Comparison of ENCODE assay signal across 9 cellular contexts in genomic region chr15:64009241-64009640, GRCh38. TPM values are rescaled to one million over a fixed set of nuclear protein-coding genes. Genes with fewer than 3 reads are reported as not detected.
DNase-seq lines count a peak whose midpoint lies in the region; ATAC-seq and TF ChIP-seq lines count a peak whose summit lies in the region.
"Had no signal": no experiment of that assay in that cellular context is flagged by ENCODE, and none has a peak within 500 bp of the region (broad histone marks: within the 10 kb centered on the region; RNA-seq: fewer than 3 reads in every experiment).

No MANE protein-coding gene starts in this region.

- no peaks in the 10 kb centered on the region for H3K36me3 Mint-ChIP-seq in CD4-positive, CD25-positive, alpha-beta regulatory T cell
- H3K36me3 Mint-ChIP-seq in natural killer cell, result no peaks in the 10 kb centered on the region

- TF ChIP-seq CTCF in OCI-LY3 (IDR thresholded peaks at IDR 0.05; ENCODE audit: low read depth, low read length), result no peak
- no peak for TF ChIP-seq CTCF in natural killer cell (IDR thresholded peaks at IDR 0.05)

- no peak overlapping the region for H3K4me3 ChIP-seq in CD4-positive, CD25-positive, alpha-beta regulatory T cell (ENCODE audit: low read depth, low read length)
- H3K4me3 ChIP-seq in OCI-LY3 (ENCODE audit: low read length), result peak overlapping the region; percentile 45
- no peak overlapping the region for H3K4me3 ChIP-seq in effector memory CD4-positive, alpha-beta T cell (ENCODE audit: insufficient read depth, low read depth, low read length, poor library complexity, severe bottlenecking)

- H2AFZ ChIP-seq in OCI-LY3 (ENCODE audit: low read depth, low read length), result no peak overlapping the region

- DNase-seq in CD4-positive, CD25-positive, alpha-beta regulatory T cell, result peak in 1 of 3 donors; percentile 11
- DNase-seq in effector memory CD4-positive, alpha-beta T cell, result no peak
- no peak for DNase-seq in natural killer cell
- no peak for DNase-seq in germinal center (ENCODE audit: low spot score)
- no peak for DNase-seq in D341Med (ENCODE audit: low spot score)
- DNase-seq in AG08396 (ENCODE audit: low spot score), result no peak
- DNase-seq in left lobe of liver (ENCODE audit: low spot score), result no peak
- DNase-seq: NCI-H510A had no signal

- ATAC-seq in CD4-positive, CD25-positive, alpha-beta regulatory T cell (ENCODE audit: low read depth in 2 of 2), result no peak
- no peak for ATAC-seq in natural killer cell
- ATAC-seq in left lobe of liver, result no peak

- H3K9me3 Mint-ChIP-seq in CD4-positive, CD25-positive, alpha-beta regulatory T cell, result peaks cover 0 to 2% (median 0%) of the 10 kb centered on the region in 7 donors
- no peaks in the 10 kb centered on the region for H3K9me3 Mint-ChIP-seq in natural killer cell

- H3K79me2 ChIP-seq in OCI-LY3 (ENCODE audit: low read length), result peaks cover 2% of the 10 kb centered on the region; the same call in 1 of the 2 replicates

- H3K9me3 ChIP-seq in CD4-positive, CD25-positive, alpha-beta regulatory T cell (ENCODE audit: control insufficient read depth in 2 of 2, low read length in 2 of 2), result no peaks in the 10 kb centered on the region
- no peaks in the 10 kb centered on the region for H3K9me3 ChIP-seq in OCI-LY3 (ENCODE audit: insufficient read depth, low read length)
- no peaks in the 10 kb centered on the region for H3K9me3 ChIP-seq in effector memory CD4-positive, alpha-beta T cell (ENCODE audit: control insufficient read depth, low read length)

- H3K27me3 Mint-ChIP-seq in CD4-positive, CD25-positive, alpha-beta regulatory T cell, result no peaks in the 10 kb centered on the region
- no peaks in the 10 kb centered on the region for H3K27me3 Mint-ChIP-seq in natural killer cell (ENCODE audit: low read depth in 2 of 2)

- no peaks in the 10 kb centered on the region for H4K20me1 ChIP-seq in OCI-LY3 (ENCODE audit: insufficient read depth, low read length)

- H3K9ac ChIP-seq in OCI-LY3 (ENCODE audit: low read length), result peak overlapping the region; percentile 67

- peak overlapping the region in 2 of 4 donors; percentile 46 to 61 for H3K4me3 Mint-ChIP-seq in CD4-positive, CD25-positive, alpha-beta regulatory T cell
- peak overlapping the region; percentile 78 for H3K4me3 Mint-ChIP-seq in natural killer cell

- H3K36me3 ChIP-seq in CD4-positive, CD25-positive, alpha-beta regulatory T cell (ENCODE audit: control insufficient read depth, insufficient read depth, low read length), result no peaks in the 10 kb centered on the region
- peaks cover 3% of the 10 kb centered on the region for H3K36me3 ChIP-seq in OCI-LY3 (replicated peaks; ENCODE audit: low read depth, low read length)
- no peaks in the 10 kb centered on the region for H3K36me3 ChIP-seq in effector memory CD4-positive, alpha-beta T cell (ENCODE audit: control insufficient read depth, insufficient read depth, low read length)

- H3K27me3 ChIP-seq in CD4-positive, CD25-positive, alpha-beta regulatory T cell (ENCODE audit: control insufficient read depth, insufficient read depth, low read length), result no peaks in the 10 kb centered on the region
- H3K27me3 ChIP-seq in OCI-LY3 (ENCODE audit: low read depth, low read length), result no peaks in the 10 kb centered on the region
- H3K27me3 ChIP-seq in effector memory CD4-positive, alpha-beta T cell (replicated peaks; ENCODE audit: control insufficient read depth, insufficient read depth, low read length, poor library complexity, severe bottlenecking), result no peaks in the 10 kb centered on the region

- H3K27ac ChIP-seq in CD4-positive, CD25-positive, alpha-beta regulatory T cell (ENCODE audit: insufficient read depth, low read length, poor library complexity, severe bottlenecking), result peak overlapping the region; percentile 28
- H3K27ac ChIP-seq in OCI-LY3 (ENCODE audit: low read length), result peak overlapping the region; percentile 96
- H3K27ac ChIP-seq in effector memory CD4-positive, alpha-beta T cell (ENCODE audit: insufficient read depth, low read length, poor library complexity, severe bottlenecking), result peak overlapping the region; percentile 51

- peaks cover 25% of the 10 kb centered on the region for H3K4me1 ChIP-seq in CD4-positive, CD25-positive, alpha-beta regulatory T cell (ENCODE audit: control insufficient read depth, insufficient read depth, low read length, poor library complexity, severe bottlenecking)
- H3K4me1 ChIP-seq in OCI-LY3 (ENCODE audit: low read length), result peaks cover 59% of the 10 kb centered on the region
- peaks cover 24% of the 10 kb centered on the region for H3K4me1 ChIP-seq in effector memory CD4-positive, alpha-beta T cell (ENCODE audit: control insufficient read depth, insufficient read depth, low read length, poor library complexity, severe bottlenecking)

- H3K27ac Mint-ChIP-seq in CD4-positive, CD25-positive, alpha-beta regulatory T cell, result peak overlapping the region; percentile 83 to 100 (median 94)
- peak overlapping the region; percentile 96 to 98 for H3K27ac Mint-ChIP-seq in natural killer cell

- peak overlapping the region; percentile 87 for H3K4me2 ChIP-seq in OCI-LY3 (ENCODE audit: low read length)

- intact Hi-C loops in natural killer cell (cut with micrococcal nuclease), result loop anchor here (1.0 to 5.0 kb wide), 3 partner anchors 37 to 117 kb away; no protein-coding TSS in a partner anchor

- peaks cover 6 to 29% (median 23%) of the 10 kb centered on the region in 4 donors for H3K4me1 Mint-ChIP-seq in CD4-positive, CD25-positive, alpha-beta regulatory T cell
- H3K4me1 Mint-ChIP-seq in natural killer cell, result peaks cover 40 to 41% of the 10 kb centered on the region in 2 donors

RNA-seq across cellular contexts. Expression of gene DAPK2, which starts 37.0 kb away (rescaled TPM):
- 0.72 TPM for total RNA-seq in CD4-positive, CD25-positive, alpha-beta regulatory T cell
- not detected for polyA plus RNA-seq in CD4-positive, CD25-positive, alpha-beta regulatory T cell
- total RNA-seq in natural killer cell (10 to 100 TPM in 1 of 3 donors, 1 to 10 TPM in 2; 3.7 to 25.3 (median 6.0) TPM), left lobe of liver (0.88 TPM)

Comparison
In these comparisons a context has a peak if more than half of its experiments do, and no peak if none do; other contexts are left out.
1. H3K27ac ChIP-seq: peak in every context shown above with its lines; median percentile 96 in OCI-LY3; 51 in effector memory CD4-positive, alpha-beta T cell; 28 in CD4-positive, CD25-positive, alpha-beta regulatory T cell.